In genomic region chr17:14312522-14312921, GRCh38 we compare ENCODE assay signal across 22 cellular contexts.
"Had no signal": no experiment of that assay in that cellular context is flagged by ENCODE, and none has a peak within 500 bp of the region (broad histone marks: within the 10 kb centered on the region; RNA-seq: fewer than 3 reads in every experiment).

No MANE protein-coding gene starts in this region.

- FAIRE-seq: islet of Langerhans had no signal

- H3K27ac ChIP-seq: breast epithelium, gastroesophageal sphincter, right atrium auricular region, skin epidermis, tibial artery, uterus had no signal

- H3K36me3 ChIP-seq: breast epithelium, gastroesophageal sphincter, right atrium auricular region, tibial artery, uterus had no signal

- H3K4me3 ChIP-seq: breast epithelium, gastroesophageal sphincter, right atrium auricular region, skin epidermis, tibial artery, uterus had no signal

- H3K27me3 ChIP-seq: right atrium auricular region had no signal

- H3K9me3 ChIP-seq: breast epithelium, gastroesophageal sphincter, right atrium auricular region, tibial artery, uterus had no signal

- ATAC-seq: activated naive CD8-positive, alpha-beta T cell treated with anti-CD3 and anti-CD28 coated beads, Interleukin-2, amount 50 U/mL, for 24 hours; gastroesophageal sphincter; naive thymus-derived CD4-positive, alpha-beta T cell had no signal

- H3K4me1 ChIP-seq: breast epithelium had no signal

- DNase-seq: activated CD4-positive, alpha-beta T cell treated with anti-CD3 and anti-CD28 coated beads, Interleukin-2, amount 50 U/mL, for 4 hours; activated CD4-positive, CD25-positive, alpha-beta regulatory T cell treated with anti-CD3 and anti-CD28 coated beads, Interleukin-2, amount 50 U/mL, for 72 hours; activated CD8-positive, alpha-beta memory T cell treated with anti-CD3 and anti-CD28 coated beads, Interleukin-2, amount 50 U/mL, for 4 hours; activated effector memory CD4-positive, alpha-beta T cell treated with anti-CD3 and anti-CD28 coated beads, Interleukin-2, amount 50 U/mL, for 16 hours; activated naive CD8-positive, alpha-beta T cell treated with anti-CD3 and anti-CD28 coated beads, Interleukin-2, amount 50 U/mL, for 24 hours; activated T-cell treated with anti-CD3 and anti-CD28 coated beads, Interleukin-2, amount 50 U/mL, for 48 hours; aorta; erythroblast; naive thymus-derived CD4-positive, alpha-beta T cell; occipital lobe; stimulated activated CD4-positive, alpha-beta T cell treated with anti-CD3 and anti-CD28 coated beads, Interleukin-15, amount 100 ng/mL, for 24 hours; stimulated activated CD4-positive, alpha-beta T cell treated with anti-CD3 and anti-CD28 coated beads, Interleukin-4, amount 100 ng/mL, for 24 hours; stimulated activated naive CD4-positive, alpha-beta T cell; SW 1271; T-helper 9 cell; tibial artery; uterus had no signal
